16 cellular contexts compared by ENCODE assay signal in the genomic region with DNA sequence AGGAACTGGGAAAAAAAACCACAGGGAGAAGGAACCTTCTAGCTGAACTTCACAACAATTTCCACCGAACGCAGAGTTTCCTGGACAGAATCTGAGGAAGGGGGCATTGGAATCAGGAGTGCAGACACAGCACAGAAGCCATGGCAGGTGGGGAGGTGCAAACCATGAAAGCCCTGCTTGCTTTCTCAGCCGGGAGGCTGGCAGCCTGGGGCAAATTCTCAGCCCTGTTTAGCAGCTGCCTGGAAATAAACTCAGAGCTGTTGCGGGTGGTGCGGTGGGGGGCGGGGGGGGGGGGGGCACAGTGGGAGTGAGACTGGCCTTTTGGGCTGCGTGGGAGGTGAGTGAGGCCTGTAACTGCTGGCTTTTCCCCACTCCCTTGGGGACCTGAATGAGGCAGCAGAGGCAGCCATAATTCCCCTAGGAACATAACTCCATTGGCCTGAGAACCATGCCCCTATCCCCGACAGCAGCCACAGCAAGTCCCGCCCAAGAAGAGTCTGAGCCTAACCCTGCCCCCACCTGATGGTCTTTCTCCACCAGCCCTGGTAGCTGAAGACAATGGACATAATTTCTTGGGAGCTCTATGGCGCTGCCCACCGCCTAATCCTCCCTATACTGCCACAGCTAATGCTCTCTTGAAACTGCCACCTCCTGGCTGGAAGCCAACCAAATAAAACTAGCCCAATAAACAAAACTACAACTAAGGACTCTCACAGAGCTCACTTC.
DNase-seq lines count a peak whose midpoint lies in the region; ATAC-seq and TF ChIP-seq lines count a peak whose summit lies in the region.
"Had no signal": no experiment of that assay in that cellular context is flagged by ENCODE, and none has a peak within 500 bp of the region (broad histone marks: within the 10 kb centered on the region; RNA-seq: fewer than 3 reads in every experiment).

No MANE protein-coding gene starts in this region.

- H3K4me1 Mint-ChIP-seq in nephron (peaks cover 14% of the 10 kb centered on the region), Calu3 (ENCODE audit: low read depth, unreplicated experiment) (no peaks in the 10 kb centered on the region)

- H3K4me3 ChIP-seq in DND-41 (ENCODE audit: low read depth in 1 of 2, low read length in 2 of 2): no peak overlapping the region

- CTCF ChIA-PET in Calu3 (lab: Charles Lee): interaction anchor here (0.6 kb wide), 1 partner anchor 93 kb away, joined by 5 read pairs; no protein-coding TSS in a partner anchor

- H3K9me3 ChIP-seq in DND-41 (ENCODE audit: insufficient read depth, low read length, severe bottlenecking): no peaks in the 10 kb centered on the region

- no peak for TF ChIP-seq CTCF in DND-41 (IDR thresholded peaks at IDR 0.05; ENCODE audit: borderline replicate concordance, extremely low read depth, low read length, poor library complexity, severe bottlenecking)
- TF ChIP-seq CTCF in nephron (IDR thresholded peaks at IDR 0.05; ENCODE audit: unreplicated experiment in 3 of 3): no peak
- no peak for TF ChIP-seq CTCF in Calu3 (IDR thresholded peaks at IDR 0.05; ENCODE audit: unreplicated experiment)

- H3K27me3 ChIP-seq in DND-41 (ENCODE audit: insufficient read depth, low read length, poor library complexity): no peaks in the 10 kb centered on the region

- H3K36me3 ChIP-seq in DND-41 (ENCODE audit: insufficient read depth, low read length): no peaks in the 10 kb centered on the region

- BruUV-seq in Calu3 (replicated peaks; lab: Mats Ljungman, UMichigan): no TSS peak

- H3K27ac Mint-ChIP-seq in nephron: peak overlapping the region in 2 of 3 experiments; percentile 45 to 48
- no peak overlapping the region for H3K27ac Mint-ChIP-seq in Calu3 (ENCODE audit: unreplicated experiment)
- H3K27ac Mint-ChIP-seq: activated naive CD8-positive, alpha-beta T cell; CD4-positive, CD25-positive, alpha-beta regulatory T cell had no signal

- no peaks in the 10 kb centered on the region for H3K79me2 ChIP-seq in DND-41 (ENCODE audit: insufficient read depth, low read length)

- H3K4me3 Mint-ChIP-seq in nephron (no peak overlapping the region), Calu3 (ENCODE audit: low read depth, unreplicated experiment) (no peak overlapping the region)
- H3K4me3 Mint-ChIP-seq: activated naive CD8-positive, alpha-beta T cell; CD4-positive, CD25-positive, alpha-beta regulatory T cell had no signal

- peak; percentile 49; the same call in 2 of the 3 replicates for ATAC-seq in DND-41 (ENCODE audit: insufficient read depth, low read depth)
- no peak for ATAC-seq in GM21576 (IDR thresholded peaks at IDR 0.05; ENCODE audit: unreplicated experiment)
- no peak for ATAC-seq in HG03039 (IDR thresholded peaks at IDR 0.05; ENCODE audit: unreplicated experiment)

- H3K4me2 ChIP-seq in DND-41 (ENCODE audit: insufficient read depth, low read length): no peak overlapping the region

- H2AFZ ChIP-seq in DND-41 (ENCODE audit: low read depth, low read length): no peak overlapping the region

- H3K9ac ChIP-seq in DND-41 (ENCODE audit: low read depth, low read length): no peak overlapping the region

- no peaks in the 10 kb centered on the region for H4K20me1 ChIP-seq in DND-41 (ENCODE audit: insufficient read depth, low read length)

- in situ Hi-C loops in SK-MEL-5 (cut with HindIII; ENCODE audit: low pct_unique_long_range_greater_than_20kb, low sequenced_read_pairs): no loop called here

- intact Hi-C loops in Calu3 (cut with micrococcal nuclease; ENCODE audit: unreplicated experiment): no loop called here

- no peak overlapping the region for H3K27ac ChIP-seq in DND-41 (ENCODE audit: low read length)

- peaks cover 20% of the 10 kb centered on the region for H3K36me3 Mint-ChIP-seq in nephron (ENCODE audit: low read depth)
- no peaks in the 10 kb centered on the region for H3K36me3 Mint-ChIP-seq in Calu3 (ENCODE audit: insufficient read depth, unreplicated experiment)
- H3K36me3 Mint-ChIP-seq: activated naive CD8-positive, alpha-beta T cell; CD4-positive, CD25-positive, alpha-beta regulatory T cell had no signal

- H3K9me3 Mint-ChIP-seq in nephron (peaks cover 24% of the 10 kb centered on the region), Calu3 (ENCODE audit: low read depth, unreplicated experiment) (no peaks in the 10 kb centered on the region)

- peaks cover 4% of the 10 kb centered on the region for H3K4me1 ChIP-seq in DND-41 (ENCODE audit: insufficient read depth, low read length)

- DNase-seq in DND-41 (no peak), M059J (ENCODE audit: low read depth) (peak; percentile 37), SK-MEL-5 (ENCODE audit: low read depth, low spot score) (peak; percentile 29), Calu3 (no peak)
- DNase-seq in activated naive CD4-positive, alpha-beta T cell treated with Interleukin-2 at 50 U/mL for 16 hours: no peak
- DNase-seq: activated CD8-positive, alpha-beta memory T cell treated with anti-CD3 and anti-CD28 coated beads for 24 hours; CD4-positive, CD25-positive, alpha-beta regulatory T cell; midbrain; OCI-M1; retina; substantia nigra; T-helper 2 cell had no signal

- no peaks in the 10 kb centered on the region for H3K27me3 Mint-ChIP-seq in nephron (ENCODE audit: low read depth)
- no peaks in the 10 kb centered on the region for H3K27me3 Mint-ChIP-seq in Calu3 (ENCODE audit: unreplicated experiment)
- H3K27me3 Mint-ChIP-seq: activated naive CD8-positive, alpha-beta T cell; CD4-positive, CD25-positive, alpha-beta regulatory T cell had no signal

Comparison
In these comparisons a context has a peak if more than half of its experiments do, and no peak if none do; other contexts are left out.
1. DNase-seq: peak in M059J (single experiment) and SK-MEL-5 (single experiment); none in DND-41 (single experiment), Calu3 (single experiment) and activated naive CD4-positive, alpha-beta T cell treated with Interleukin-2 at 50 U/mL for 16 hours (single experiment).